Comparison of ENCODE assay signal across 10 cellular contexts in genomic region chr19:14003279-14004051, GRCh38. TPM values are rescaled to one million over a fixed set of nuclear protein-coding genes. Genes with fewer than 3 reads are reported as not detected.
DNase-seq lines count a peak whose midpoint lies in the region; ATAC-seq and TF ChIP-seq lines count a peak whose summit lies in the region.
"Had no signal": no experiment of that assay in that cellular context is flagged by ENCODE, and none has a peak within 500 bp of the region (broad histone marks: within the 10 kb centered on the region; RNA-seq: fewer than 3 reads in every experiment).

No MANE protein-coding gene starts in this region.

- WGBS in endodermal cell (ENCODE audit: insufficient coverage in 1 of 2, insufficient read length in 1 of 2), 2 experiments: 82 to 83% methylated on average over 9 to 10 of the region's 10 CpGs

- peak overlapping the region; percentile 76 to 84 (median 80) for H3K4me3 Mint-ChIP-seq in CD4-positive, CD25-positive, alpha-beta regulatory T cell
- H3K4me3 Mint-ChIP-seq in endodermal cell (no peak overlapping the region), osteocyte (ENCODE audit: unreplicated experiment) (no peak overlapping the region)

- ATAC-seq in CD4-positive, CD25-positive, alpha-beta regulatory T cell (ENCODE audit: low read depth in 2 of 2): no peak
- ATAC-seq in GM18861 (IDR thresholded peaks at IDR 0.05; ENCODE audit: unreplicated experiment): no peak

- peaks cover 61% of the 10 kb centered on the region for H3K4me1 ChIP-seq in CD4-positive, CD25-positive, alpha-beta regulatory T cell (ENCODE audit: control insufficient read depth, insufficient read depth, low read length, poor library complexity, severe bottlenecking)
- H3K4me1 ChIP-seq in Peyer's patch (peaks cover 3 to 34% (median 27%) of the 10 kb centered on the region in 4 donors), endodermal cell (ENCODE audit: control insufficient read depth, insufficient read depth, low read length) (no peaks in the 10 kb centered on the region)

- peak overlapping the region; percentile 86 for H3K27ac ChIP-seq in CD4-positive, CD25-positive, alpha-beta regulatory T cell (ENCODE audit: insufficient read depth, low read length, poor library complexity, severe bottlenecking)
- H3K27ac ChIP-seq in Peyer's patch (peak overlapping the region; percentile 98 to 100 (median 99)), endodermal cell (ENCODE audit: low read depth, low read length) (no peak overlapping the region)

- H3K9me3 ChIP-seq in CD4-positive, CD25-positive, alpha-beta regulatory T cell (ENCODE audit: control insufficient read depth in 2 of 2, low read length in 2 of 2): peaks cover 0 to 5% of the 10 kb centered on the region in 2 experiments
- no peaks in the 10 kb centered on the region for H3K9me3 ChIP-seq in Peyer's patch
- H3K9me3 ChIP-seq in endodermal cell (ENCODE audit: control insufficient read depth, low read length): peaks cover 14% of the 10 kb centered on the region

- no peaks in the 10 kb centered on the region for H3K36me3 ChIP-seq in CD4-positive, CD25-positive, alpha-beta regulatory T cell (ENCODE audit: control insufficient read depth, insufficient read depth, low read length)
- H3K36me3 ChIP-seq in Peyer's patch (no peaks in the 10 kb centered on the region), endodermal cell (ENCODE audit: control insufficient read depth, insufficient read depth, low read length) (peaks cover 19% of the 10 kb centered on the region)

- no peaks in the 10 kb centered on the region for H3K27me3 ChIP-seq in CD4-positive, CD25-positive, alpha-beta regulatory T cell (ENCODE audit: control insufficient read depth, insufficient read depth, low read length)
- H3K27me3 ChIP-seq in Peyer's patch: no peaks in the 10 kb centered on the region
- H3K27me3 ChIP-seq in endodermal cell (ENCODE audit: control insufficient read depth, insufficient read depth, low read length, poor library complexity, severe bottlenecking): no peaks in the 10 kb centered on the region

- no peak overlapping the region for H3K9ac ChIP-seq in endodermal cell (ENCODE audit: extremely low read depth, low read length, poor library complexity, severe bottlenecking)

- H3K9me3 Mint-ChIP-seq in CD4-positive, CD25-positive, alpha-beta regulatory T cell: peaks cover 0 to 2% (median 0%) of the 10 kb centered on the region in 7 donors
- H3K9me3 Mint-ChIP-seq in endodermal cell (peaks cover 18% of the 10 kb centered on the region), osteocyte (ENCODE audit: unreplicated experiment) (no peaks in the 10 kb centered on the region)

- peaks cover 11% of the 10 kb centered on the region for H3K27me3 Mint-ChIP-seq in CD4-positive, CD25-positive, alpha-beta regulatory T cell
- H3K27me3 Mint-ChIP-seq in endodermal cell (ENCODE audit: insufficient read depth) (no peaks in the 10 kb centered on the region), osteocyte (ENCODE audit: unreplicated experiment) (no peaks in the 10 kb centered on the region)

- peaks cover 17 to 65% (median 40%) of the 10 kb centered on the region in 4 donors for H3K4me1 Mint-ChIP-seq in CD4-positive, CD25-positive, alpha-beta regulatory T cell
- H3K4me1 Mint-ChIP-seq in endodermal cell: no peaks in the 10 kb centered on the region
- H3K4me1 Mint-ChIP-seq in osteocyte (ENCODE audit: unreplicated experiment): peaks cover 18% of the 10 kb centered on the region

- H3K4me3 ChIP-seq in CD4-positive, CD25-positive, alpha-beta regulatory T cell (ENCODE audit: low read depth, low read length): peak overlapping the region; percentile 70
- H3K4me3 ChIP-seq in Peyer's patch: no peak overlapping the region
- H3K4me3 ChIP-seq in endodermal cell (ENCODE audit: low read length): no peak overlapping the region

- no peak for TF ChIP-seq POLR2A in Peyer's patch (IDR thresholded peaks at IDR 0.05)

- DNase-seq in CD4-positive, CD25-positive, alpha-beta regulatory T cell: peak in 2 of 3 donors; percentile 54 to 75
- DNase-seq in Peyer's patch: no peak
- DNase-seq in endodermal cell: no peak
- DNase-seq in osteocyte (ENCODE audit: extremely low spot score, unreplicated experiment): no peak
- DNase-seq in NK-92 treated with Interleukin-12 subunit alpha and Interleukin-12 subunit beta, amount 100 ng/mL, for 24 hours (lab: John Stamatoyannopoulos, UW): no peak
- DNase-seq in NCI-H446 treated with DMSO at 0.1 percent for 48 hours (lab: John Stamatoyannopoulos, UW): no peak
- no peak for DNase-seq in NCI-H2081 treated with DMSO at 0.1 percent for 48 hours (lab: John Stamatoyannopoulos, UW)
- DNase-seq: hippocampal formation, NCI-H2171 treated with DMSO at 0.1 percent for 48 hours had no signal

- TF ChIP-seq CTCF in Peyer's patch (IDR thresholded peaks at IDR 0.05) (no peak), endodermal cell (conservative IDR thresholded peaks at IDR 0.05) (no peak), osteocyte (IDR thresholded peaks at IDR 0.05) (no peak)

- H3K36me3 Mint-ChIP-seq in CD4-positive, CD25-positive, alpha-beta regulatory T cell: peaks cover 7% of the 10 kb centered on the region
- H3K36me3 Mint-ChIP-seq in endodermal cell (ENCODE audit: low read depth) (peaks cover 23% of the 10 kb centered on the region), osteocyte (ENCODE audit: unreplicated experiment) (no peaks in the 10 kb centered on the region)

- peak overlapping the region; percentile 94 to 98 (median 97) for H3K27ac Mint-ChIP-seq in CD4-positive, CD25-positive, alpha-beta regulatory T cell
- peak overlapping the region; percentile 79 for H3K27ac Mint-ChIP-seq in endodermal cell
- H3K27ac Mint-ChIP-seq in osteocyte (ENCODE audit: unreplicated experiment): peak overlapping the region; percentile 84

RNA-seq across cellular contexts. Expression of gene RFX1, which starts 2.7 kb away (rescaled TPM):
- 23.2 TPM for total RNA-seq in CD4-positive, CD25-positive, alpha-beta regulatory T cell
- 1 to 10 TPM in 2 of 4 donors, under 1 TPM in 2; 0.48 to 1.6 (median 0.83) TPM for polyA plus RNA-seq in CD4-positive, CD25-positive, alpha-beta regulatory T cell
- total RNA-seq in Peyer's patch: 10 to 100 TPM in 2 of 4 donors, 1 to 10 TPM in 2; 5.8 to 19.0 (median 9.6) TPM
- 10 to 100 TPM; 17.1 to 24.3 TPM for total RNA-seq in endodermal cell
- polyA plus RNA-seq in endodermal cell (2013, experiment 1 of 2): 11.6 TPM
- polyA plus RNA-seq in endodermal cell (2013, experiment 2 of 2): 11.2 TPM
- 12.3 and 15.7 TPM in 2 replicates for total RNA-seq in osteocyte

RNA-seq across cellular contexts. Expression of gene RLN3, which starts 24.5 kb away (rescaled TPM):
- total RNA-seq in CD4-positive, CD25-positive, alpha-beta regulatory T cell: not detected
- under 1 TPM in 1 of 4 donors, not detected in 3; 0.55 TPM for polyA plus RNA-seq in CD4-positive, CD25-positive, alpha-beta regulatory T cell
- total RNA-seq in Peyer's patch (not detected), endodermal cell (not detected), osteocyte (not detected in 2 replicates)
- polyA plus RNA-seq in endodermal cell (2013, experiment 1 of 2): not detected
- not detected for polyA plus RNA-seq in endodermal cell (2013, experiment 2 of 2)

RNA-seq across cellular contexts. Expression of gene IL27RA, which starts 28.1 kb away (rescaled TPM):
- 51.9 TPM for total RNA-seq in CD4-positive, CD25-positive, alpha-beta regulatory T cell
- 10 to 100 TPM; 71.2 to 78.4 (median 74.6) TPM for polyA plus RNA-seq in CD4-positive, CD25-positive, alpha-beta regulatory T cell
- total RNA-seq in Peyer's patch (1 to 10 TPM in 3 of 4 donors, under 1 TPM in 1; 0.85 to 7.4 (median 2.0) TPM), endodermal cell (10 to 100 TPM; 10.3 to 10.8 TPM), osteocyte (1.8 and 1.9 TPM in 2 replicates)
- 4.4 TPM for polyA plus RNA-seq in endodermal cell (2013, experiment 1 of 2)
- 4.1 TPM for polyA plus RNA-seq in endodermal cell (2013, experiment 2 of 2)

RNA-seq across cellular contexts. Expression of gene DCAF15, which starts 51.2 kb away (rescaled TPM):
- 82.9 TPM for total RNA-seq in CD4-positive, CD25-positive, alpha-beta regulatory T cell
- 1 to 10 TPM; 5.3 to 7.5 (median 5.9) TPM for polyA plus RNA-seq in CD4-positive, CD25-positive, alpha-beta regulatory T cell
- total RNA-seq in Peyer's patch: 10 to 100 TPM; 15.8 to 64.4 (median 31.4) TPM
- 10 to 100 TPM; 62.4 to 72.9 TPM for total RNA-seq in endodermal cell
- polyA plus RNA-seq in endodermal cell (2013, experiment 1 of 2): 55.3 TPM
- polyA plus RNA-seq in endodermal cell (2013, experiment 2 of 2): 50.7 TPM
- total RNA-seq in osteocyte: 27.4 and 29.3 TPM in 2 replicates

RNA-seq across cellular contexts. Expression of gene PALM3, which starts 58.4 kb away (rescaled TPM):
- not detected for total RNA-seq in CD4-positive, CD25-positive, alpha-beta regulatory T cell
- not detected for polyA plus RNA-seq in CD4-positive, CD25-positive, alpha-beta regulatory T cell
- total RNA-seq in Peyer's patch (under 1 TPM in 2 of 4 donors, not detected in 2; 0.53 to 0.54 TPM), endodermal cell (1 to 10 TPM; 1.3 to 4.9 TPM), osteocyte (0.30 and 0.63 TPM in 2 replicates)
- polyA plus RNA-seq in endodermal cell (2013, experiment 1 of 2): 7.6 TPM
- 5.2 TPM for polyA plus RNA-seq in endodermal cell (2013, experiment 2 of 2)

Comparison
In these comparisons a context has a peak if more than half of its experiments do, and no peak if none do; other contexts are left out.
1. DNase-seq: peak in CD4-positive, CD25-positive, alpha-beta regulatory T cell (2 of 3); none in Peyer's patch (0 of 3), endodermal cell (single experiment), osteocyte (single experiment), NK-92 treated with Interleukin-12 subunit alpha and Interleukin-12 subunit beta, amount 100 ng/mL, for 24 hours (single experiment), NCI-H446 treated with DMSO at 0.1 percent for 48 hours (single experiment) and NCI-H2081 treated with DMSO at 0.1 percent for 48 hours (single experiment).
2. H3K4me3 Mint-ChIP-seq: peak in CD4-positive, CD25-positive, alpha-beta regulatory T cell (4 of 4); none in endodermal cell (single experiment) and osteocyte (single experiment).
3. Peak in every context shown above with its lines, with median percentiles within 50 percentile points of each other: H3K27ac Mint-ChIP-seq.